In genomic region chr19:30682576-30683536, GRCh38 we compare ENCODE assay signal across 8 cellular contexts.
A peak's percentile ranks its signal among the peaks of the same experiment; 100 is the strongest.
DNase-seq lines count a peak whose midpoint lies in the region; ATAC-seq and TF ChIP-seq lines count a peak whose summit lies in the region.

No MANE protein-coding gene starts in this region.

- DNase-seq in COR-L47 (lab: John Stamatoyannopoulos, UW) (peak; percentile 23), HL-60 (ENCODE audit: low read depth in 1 of 2, low spot score in 1 of 2) (peak in 1 of 2 experiments; percentile 23), OCI-M1 (lab: John Stamatoyannopoulos, UW) (peak; percentile 82), fibroblast of peridontal ligament (ENCODE audit: extremely low read depth) (peak; percentile 90), neural progenitor cell (ENCODE audit: low spot score) (peak; percentile 80), thoracic aorta (ENCODE audit: low spot score) (peak; percentile 14)
- peak; percentile 72 to 73 for DNase-seq in activated T-cell treated with anti-CD3 and anti-CD28 coated beads, Interleukin-2, amount 50 U/mL, for 48 hours

- H3K4me3 ChIP-seq in HL-60 (replicated peaks; ENCODE audit: insufficient read depth, low read length) (no peak overlapping the region), neural progenitor cell (no peak overlapping the region), thoracic aorta (no peak overlapping the region)

- no peaks in the 10 kb centered on the region for H3K79me2 ChIP-seq in neural progenitor cell (ENCODE audit: low read depth)

- no peak overlapping the region for H3K4me2 ChIP-seq in neural progenitor cell

- H3K36me3 ChIP-seq in neural progenitor cell = no peaks in the 10 kb centered on the region
- H3K36me3 ChIP-seq in thoracic aorta = no peaks in the 10 kb centered on the region

- no peak overlapping the region for H3K27ac Mint-ChIP-seq in neural progenitor cell

- peaks cover 5% of the 10 kb centered on the region for H3K27me3 Mint-ChIP-seq in neural progenitor cell (ENCODE audit: insufficient read depth, low read depth)

- H3K9ac ChIP-seq in neural progenitor cell = no peak overlapping the region

- H3K27ac ChIP-seq in HL-60 (replicated peaks) (no peak overlapping the region), neural progenitor cell (no peak overlapping the region), thoracic aorta (no peak overlapping the region)

- H2AFZ ChIP-seq in neural progenitor cell (replicated peaks) = no peak overlapping the region

- no peaks in the 10 kb centered on the region for H4K20me1 ChIP-seq in neural progenitor cell (ENCODE audit: low read depth)

- H3F3A ChIP-seq in neural progenitor cell (ENCODE audit: low read depth) = no peaks in the 10 kb centered on the region

- no peak overlapping the region for H3K4me3 Mint-ChIP-seq in neural progenitor cell

- H3K36me3 Mint-ChIP-seq in neural progenitor cell = no peaks in the 10 kb centered on the region

- TF ChIP-seq CTCF in HL-60 (IDR thresholded peaks at IDR 0.05; ENCODE audit: insufficient read depth, low read length) (peak; percentile 54), neural progenitor cell (IDR thresholded peaks at IDR 0.05) (peak; percentile 98), thoracic aorta (IDR thresholded peaks at IDR 0.05) (peak; percentile 82)

- peaks cover 23% of the 10 kb centered on the region for H3K4me1 Mint-ChIP-seq in neural progenitor cell

- H3K9me3 ChIP-seq in neural progenitor cell (ENCODE audit: low read depth) = no peaks in the 10 kb centered on the region
- no peaks in the 10 kb centered on the region for H3K9me3 ChIP-seq in thoracic aorta

- H3K27me3 ChIP-seq in HL-60 (ENCODE audit: insufficient read depth, poor library complexity, severe bottlenecking) (no peaks in the 10 kb centered on the region), neural progenitor cell (peaks cover 8% of the 10 kb centered on the region), thoracic aorta (replicated peaks; ENCODE audit: insufficient read depth) (no peaks in the 10 kb centered on the region)

- no peaks in the 10 kb centered on the region for H3K9me3 Mint-ChIP-seq in neural progenitor cell

- H3K4me1 ChIP-seq in neural progenitor cell (peaks cover 6% of the 10 kb centered on the region), thoracic aorta (ENCODE audit: control insufficient read depth in 1 of 2, low read depth in 2 of 2) (no peaks in the 10 kb centered on the region)

- no peak for ATAC-seq in thoracic aorta (ENCODE audit: insufficient number of reproducible peaks, low FRiP score, low read depth)
- no peak for ATAC-seq in HG02678 (IDR thresholded peaks at IDR 0.05; ENCODE audit: unreplicated experiment)
